15 cellular contexts compared by ENCODE assay signal in the genomic region with DNA sequence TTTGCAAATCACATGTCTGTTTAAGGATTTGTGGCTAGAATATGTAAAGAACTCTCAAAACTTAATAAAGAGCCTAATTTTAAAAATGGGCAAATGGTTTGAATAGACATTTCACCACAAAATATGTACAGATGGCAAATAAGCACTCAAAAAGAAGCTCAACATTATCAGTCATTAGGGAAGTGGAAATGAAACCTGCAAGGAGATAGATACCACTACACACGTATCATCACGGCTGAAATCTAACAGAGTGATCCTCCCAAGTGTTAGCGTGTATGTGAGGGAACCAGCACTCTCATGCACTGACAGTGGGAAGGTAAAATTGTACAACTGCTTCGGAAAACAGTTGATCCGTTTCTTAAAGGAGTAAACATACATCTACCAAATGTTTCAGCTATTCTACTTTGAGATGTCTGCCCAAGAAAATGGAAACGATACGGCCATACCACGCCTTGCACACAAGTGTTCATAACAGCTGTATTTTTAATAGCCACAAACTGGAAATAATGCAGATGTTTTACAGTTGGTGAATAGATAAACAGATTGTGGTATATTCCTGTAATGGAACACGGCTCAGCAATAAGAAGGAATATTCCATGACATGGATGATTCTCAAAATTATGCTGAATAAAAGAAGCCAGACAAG. TPM values are rescaled to one million over a fixed set of nuclear protein-coding genes. Genes with fewer than 3 reads are reported as not detected.
DNase-seq lines count a peak whose midpoint lies in the region; ATAC-seq and TF ChIP-seq lines count a peak whose summit lies in the region.
"Had no signal": no experiment of that assay in that cellular context is flagged by ENCODE, and none has a peak within 500 bp of the region (broad histone marks: within the 10 kb centered on the region; RNA-seq: fewer than 3 reads in every experiment).

No MANE protein-coding gene starts in this region.

- peak overlapping the region; percentile 6 for H3K4me3 ChIP-seq in OCI-LY7 (ENCODE audit: low read depth, low read length, poor library complexity, severe bottlenecking)
- H3K4me3 ChIP-seq in GM23338, result no peak overlapping the region
- H3K4me3 ChIP-seq in right lobe of liver, result no peak overlapping the region
- H3K4me3 ChIP-seq: thoracic aorta had no signal

- POLR2A ChIA-PET in OCI-LY7 (lab: Charles Lee), result interaction anchor here (0.9 to 1.4 kb wide), 3 partner anchors 11 to 73 kb away, joined by 3 to 4 read pairs (median 3); no protein-coding TSS in a partner anchor

- no peaks in the 10 kb centered on the region for H3K27me3 ChIP-seq in GM23338 (ENCODE audit: insufficient read depth)
- H3K27me3 ChIP-seq in right lobe of liver, result no peaks in the 10 kb centered on the region

- H4K20me1 ChIP-seq in OCI-LY7 (ENCODE audit: insufficient read depth, low read length) (no peaks in the 10 kb centered on the region), GM23338 (replicated peaks; ENCODE audit: insufficient read depth) (no peaks in the 10 kb centered on the region)

- H2AFZ ChIP-seq in OCI-LY7 (ENCODE audit: low read length) (peak overlapping the region; percentile 80; the same call in 1 of the 2 replicates), GM23338 (no peak overlapping the region)

- BruUV-seq in OCI-LY7 (replicated peaks; lab: Mats Ljungman, UMichigan), result no TSS peak

- H3F3A ChIP-seq in GM23338 (replicated peaks; ENCODE audit: low read depth), result 0 out of 2 replicates have a peak, but pooled peaks cover 5% of the 10 kb centered on the region

- intact Hi-C loops in OCI-LY7 (cut with micrococcal nuclease; ENCODE audit: unreplicated experiment) (no loop called here), right lobe of liver (cut with DNase I) (no loop called here)

- no peaks in the 10 kb centered on the region for H3K36me3 ChIP-seq in OCI-LY7 (ENCODE audit: insufficient read depth, low read length)
- no peaks in the 10 kb centered on the region for H3K36me3 ChIP-seq in GM23338 (ENCODE audit: insufficient read depth)
- no peaks in the 10 kb centered on the region for H3K36me3 ChIP-seq in right lobe of liver
- H3K36me3 ChIP-seq: thoracic aorta had no signal

- WGBS in right lobe of liver (ENCODE audit: insufficient coverage, low coverage, low lambda C conversion rate, missing lambda C conversion rate), result 76% methylated on average over 9 of the region's 9 CpGs

- no peaks in the 10 kb centered on the region; the same call in 2 of the 3 replicates for H3K9me3 Mint-ChIP-seq in GM23338
- H3K9me3 Mint-ChIP-seq: activated naive CD4-positive, alpha-beta T cell treated with anti-CD3 and anti-CD28 coated beads for 36 hours; effector memory CD8-positive, alpha-beta T cell; natural killer cell had no signal

- DNase-seq in OCI-LY7 (ENCODE audit: low spot score) (peak; percentile 21), GM23338 (ENCODE audit: low spot score) (no peak), cerebellar cortex (ENCODE audit: low spot score) (no peak), right lobe of liver (no peak), dermis blood vessel endothelial cell (no peak)
- DNase-seq: activated naive CD4-positive, alpha-beta T cell treated with anti-CD3 and anti-CD28 coated beads for 36 hours; C1 segment of cervical spinal cord; effector memory CD8-positive, alpha-beta T cell; natural killer cell; NCI-H524 treated with DMSO at 0.1 percent for 48 hours had no signal

- H3K4me1 Mint-ChIP-seq in GM23338, result no peaks in the 10 kb centered on the region; the same call in 2 of the 3 replicates
- H3K4me1 Mint-ChIP-seq: natural killer cell had no signal

- TF ChIP-seq CTCF in OCI-LY7 (conservative IDR thresholded peaks at IDR 0.05; ENCODE audit: low read length) (no peak), GM23338 (conservative IDR thresholded peaks at IDR 0.05; ENCODE audit: low read depth in 2 of 2) (no peak), right lobe of liver (IDR thresholded peaks at IDR 0.05) (no peak)

- no peak overlapping the region for H3K27ac ChIP-seq in OCI-LY7 (ENCODE audit: low read depth, low read length, poor library complexity, severe bottlenecking)
- no peak overlapping the region for H3K27ac ChIP-seq in GM23338 (ENCODE audit: low read depth)
- no peak overlapping the region for H3K27ac ChIP-seq in right lobe of liver
- H3K27ac ChIP-seq: thoracic aorta, VCaP had no signal

- CTCF ChIA-PET in OCI-LY7 (lab: Charles Lee; ENCODE audit: unreplicated experiment), result interaction anchor here (0.6 kb wide), 1 partner anchor 1023 kb away, joined by 3 read pairs; no protein-coding TSS in a partner anchor

- peaks cover 7% of the 10 kb centered on the region for H3K27me3 Mint-ChIP-seq in GM23338 (ENCODE audit: insufficient read depth, low read depth, poor library complexity)

- peaks cover 13% of the 10 kb centered on the region for H3K4me1 ChIP-seq in OCI-LY7 (ENCODE audit: insufficient read depth, low read length, poor library complexity, severe bottlenecking)
- no peaks in the 10 kb centered on the region for H3K4me1 ChIP-seq in GM23338 (ENCODE audit: insufficient read depth)
- H3K4me1 ChIP-seq in right lobe of liver, result no peaks in the 10 kb centered on the region

- peak overlapping the region; percentile 52 for H3K4me2 ChIP-seq in OCI-LY7 (ENCODE audit: low read length)
- no peak overlapping the region for H3K4me2 ChIP-seq in GM23338

- H3K79me2 ChIP-seq in OCI-LY7 (ENCODE audit: insufficient read depth, low read depth, low read length) (no peaks in the 10 kb centered on the region), GM23338 (replicated peaks; ENCODE audit: insufficient read depth) (no peaks in the 10 kb centered on the region)

- H3K27ac Mint-ChIP-seq in GM23338, result no peak overlapping the region
- H3K27ac Mint-ChIP-seq: activated naive CD4-positive, alpha-beta T cell treated with anti-CD3 and anti-CD28 coated beads for 36 hours; effector memory CD8-positive, alpha-beta T cell; natural killer cell had no signal

- no peaks in the 10 kb centered on the region for H3K36me3 Mint-ChIP-seq in GM23338 (ENCODE audit: low read depth)
- H3K36me3 Mint-ChIP-seq: natural killer cell had no signal

- peak; percentile 100 for ATAC-seq in GM18517 (IDR thresholded peaks at IDR 0.05; ENCODE audit: unreplicated experiment)
- ATAC-seq in GM21515 (IDR thresholded peaks at IDR 0.05; ENCODE audit: unreplicated experiment), result peak; percentile 98
- ATAC-seq in HG03097 (IDR thresholded peaks at IDR 0.05; ENCODE audit: low FRiP score, unreplicated experiment), result peak; percentile 85
- no peak for ATAC-seq in GM23338
- ATAC-seq in right lobe of liver, result no peak
- ATAC-seq: effector memory CD8-positive, alpha-beta T cell; natural killer cell had no signal

- TF ChIP-seq POLR2A in right lobe of liver (IDR thresholded peaks at IDR 0.05), result no peak

- no peak overlapping the region for H3K4me3 Mint-ChIP-seq in GM23338
- H3K4me3 Mint-ChIP-seq: activated naive CD4-positive, alpha-beta T cell treated with anti-CD3 and anti-CD28 coated beads for 36 hours; effector memory CD8-positive, alpha-beta T cell; natural killer cell had no signal

- H3K9me2 ChIP-seq in OCI-LY7 (ENCODE audit: insufficient read depth, low read length) (no peaks in the 10 kb centered on the region; the same call in 1 of the 2 replicates), GM23338 (ENCODE audit: insufficient read depth) (no peaks in the 10 kb centered on the region)

- no peaks in the 10 kb centered on the region for H3K9me3 ChIP-seq in OCI-LY7 (ENCODE audit: low read length)
- peaks cover 0 to 2% (median 0%) of the 10 kb centered on the region in 4 donors for H3K9me3 ChIP-seq in right lobe of liver
- H3K9me3 ChIP-seq: thoracic aorta had no signal

TF ChIP-seq in GM23338, 12 proteins besides CTCF, POLR2A, EP300 and RAD21 (continues in another document):
- TF ChIP-seq, protein P1, sequence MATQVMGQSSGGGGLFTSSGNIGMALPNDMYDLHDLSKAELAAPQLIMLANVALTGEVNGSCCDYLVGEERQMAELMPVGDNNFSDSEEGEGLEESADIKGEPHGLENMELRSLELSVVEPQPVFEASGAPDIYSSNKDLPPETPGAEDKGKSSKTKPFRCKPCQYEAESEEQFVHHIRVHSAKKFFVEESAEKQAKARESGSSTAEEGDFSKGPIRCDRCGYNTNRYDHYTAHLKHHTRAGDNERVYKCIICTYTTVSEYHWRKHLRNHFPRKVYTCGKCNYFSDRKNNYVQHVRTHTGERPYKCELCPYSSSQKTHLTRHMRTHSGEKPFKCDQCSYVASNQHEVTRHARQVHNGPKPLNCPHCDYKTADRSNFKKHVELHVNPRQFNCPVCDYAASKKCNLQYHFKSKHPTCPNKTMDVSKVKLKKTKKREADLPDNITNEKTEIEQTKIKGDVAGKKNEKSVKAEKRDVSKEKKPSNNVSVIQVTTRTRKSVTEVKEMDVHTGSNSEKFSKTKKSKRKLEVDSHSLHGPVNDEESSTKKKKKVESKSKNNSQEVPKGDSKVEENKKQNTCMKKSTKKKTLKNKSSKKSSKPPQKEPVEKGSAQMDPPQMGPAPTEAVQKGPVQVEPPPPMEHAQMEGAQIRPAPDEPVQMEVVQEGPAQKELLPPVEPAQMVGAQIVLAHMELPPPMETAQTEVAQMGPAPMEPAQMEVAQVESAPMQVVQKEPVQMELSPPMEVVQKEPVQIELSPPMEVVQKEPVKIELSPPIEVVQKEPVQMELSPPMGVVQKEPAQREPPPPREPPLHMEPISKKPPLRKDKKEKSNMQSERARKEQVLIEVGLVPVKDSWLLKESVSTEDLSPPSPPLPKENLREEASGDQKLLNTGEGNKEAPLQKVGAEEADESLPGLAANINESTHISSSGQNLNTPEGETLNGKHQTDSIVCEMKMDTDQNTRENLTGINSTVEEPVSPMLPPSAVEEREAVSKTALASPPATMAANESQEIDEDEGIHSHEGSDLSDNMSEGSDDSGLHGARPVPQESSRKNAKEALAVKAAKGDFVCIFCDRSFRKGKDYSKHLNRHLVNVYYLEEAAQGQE (IDR thresholded peaks at IDR 0.05; ENCODE audit: unreplicated experiment), result no peak
- no peak for TF ChIP-seq EZH2phosphoT487 (IDR thresholded peaks at IDR 0.05; ENCODE audit: unreplicated experiment)
- TF ChIP-seq STAT1 (IDR thresholded peaks at IDR 0.05; ENCODE audit: unreplicated experiment), result no peak
- TF ChIP-seq ZNF114 (CRISPR knock-in tag; IDR thresholded peaks at IDR 0.05), result no peak
- TF ChIP-seq ZNF331 (CRISPR knock-in tag; IDR thresholded peaks at IDR 0.05; ENCODE audit: low read depth), result no peak
- no peak for TF ChIP-seq CREB1 (CRISPR knock-in tag; IDR thresholded peaks at IDR 0.05; ENCODE audit: low read depth)
- no peak for TF ChIP-seq EZH2 (IDR thresholded peaks at IDR 0.05; ENCODE audit: low read depth, unreplicated experiment)
- TF ChIP-seq JUNB (IDR thresholded peaks at IDR 0.05; ENCODE audit: unreplicated experiment), result no peak
- TF ChIP-seq NANOG (IDR thresholded peaks at IDR 0.05; ENCODE audit: borderline replicate concordance), result no peak

RNA-seq across cellular contexts. Expression of a gene that starts 14.5 kb away (rescaled TPM):
- 36.3 and 39.5 TPM in 2 replicates for total RNA-seq in OCI-LY7 (2014; rRNA removed; shearing (Covaris generic))
- total RNA-seq in OCI-LY7 (2022) (51.3 and 60.8 TPM in 2 replicates), right lobe of liver (10 to 100 TPM; 22.0 to 40.1 (median 33.8) TPM), dermis blood vessel endothelial cell (278 and 307 TPM in 2 replicates)
- total RNA-seq in GM23338 (2014; rRNA removed; shearing (Covaris generic)), result 51.0 and 58.9 TPM in 2 replicates
- 22.4 and 23.6 TPM in 2 replicates for polyA plus RNA-seq in GM23338 (2016; fragmentation: Nextera tagmentation; extraction: Ambion mirVana)

Comparison
In these comparisons a context has a peak if more than half of its experiments do, and no peak if none do; other contexts are left out.
1. ATAC-seq: peak in GM18517 (single experiment), GM21515 (single experiment) and HG03097 (single experiment); none in GM23338 (single experiment) and right lobe of liver (0 of 4).